ENCODE assay signal across 20 cellular contexts in genomic region chr22:36687516-36687915, GRCh38. TPM values are rescaled to one million over a fixed set of nuclear protein-coding genes. Genes with fewer than 3 reads are reported as not detected.
DNase-seq lines count a peak whose midpoint lies in the region; ATAC-seq and TF ChIP-seq lines count a peak whose summit lies in the region.
"Had no signal": no experiment of that assay in that cellular context is flagged by ENCODE, and none has a peak within 500 bp of the region (broad histone marks: within the 10 kb centered on the region; RNA-seq: fewer than 3 reads in every experiment).

No MANE protein-coding gene starts in this region.

- TF ChIP-seq POLR2A in esophagus muscularis mucosa (IDR thresholded peaks at IDR 0.05; ENCODE audit: low read depth) = no peak

- peaks cover 90% of the 10 kb centered on the region for H3K27me3 ChIP-seq in WERI-Rb-1 (ENCODE audit: insufficient read depth, low read depth, severe bottlenecking)
- peaks cover 0 to 94% (median 3%) of the 10 kb centered on the region in 4 donors for H3K27me3 ChIP-seq in esophagus muscularis mucosa

- H3K4me1 ChIP-seq in esophagus muscularis mucosa = no peaks in the 10 kb centered on the region
- H3K4me1 ChIP-seq: A549, Caco-2, HAP-1 had no signal

- H3K36me3 ChIP-seq in WERI-Rb-1 (no peaks in the 10 kb centered on the region), esophagus muscularis mucosa (no peaks in the 10 kb centered on the region)
- H3K36me3 ChIP-seq: HAP-1 had no signal

- DNase-seq in D341Med (ENCODE audit: low spot score) = peak; percentile 81
- DNase-seq in NCI-H524 treated with DMSO at 0.1 percent for 48 hours (lab: John Stamatoyannopoulos, UW) = peak; percentile 69
- DNase-seq in WERI-Rb-1 = peak; percentile 85
- DNase-seq in retinal pigment epithelial cell (ENCODE audit: low read depth) = peak; percentile 15
- DNase-seq in activated CD4-positive, CD25-positive, alpha-beta regulatory T cell (lab: John Stamatoyannopoulos, UW) = no peak
- DNase-seq in Right ventricle myocardium inferior (ENCODE audit: missing footprints) = no peak
- no peak for DNase-seq in esophagus muscularis mucosa (ENCODE audit: extremely low spot score)
- DNase-seq: AML-193; Caco-2; CD4-positive, alpha-beta T cell; DND-41; EL had no signal

- H3K4me3 ChIP-seq in WERI-Rb-1 (ENCODE audit: low read depth, low read length) (no peak overlapping the region), retinal pigment epithelial cell (ENCODE audit: low read length) (no peak overlapping the region), esophagus muscularis mucosa (no peak overlapping the region)
- H3K4me3 ChIP-seq: A549, GM12878, HAP-1 had no signal

- TF ChIP-seq CTCF in WERI-Rb-1 (IDR thresholded peaks at IDR 0.05; ENCODE audit: low read depth, low read length) = no peak
- TF ChIP-seq CTCF in retinal pigment epithelial cell (conservative IDR thresholded peaks at IDR 0.05; ENCODE audit: low read depth, low read length) = no peak
- TF ChIP-seq CTCF in esophagus muscularis mucosa (IDR thresholded peaks at IDR 0.05) = no peak

- intact Hi-C loops in Right ventricle myocardium inferior (cut with DNase I) (no loop called here), esophagus muscularis mucosa (cut with DNase I) (no loop called here)

- 76% methylated on average over 7 of the region's 7 CpGs for WGBS in esophagus muscularis mucosa

- peaks cover 2% of the 10 kb centered on the region for H3K9me3 ChIP-seq in WERI-Rb-1 (ENCODE audit: severe bottlenecking)
- no peaks in the 10 kb centered on the region for H3K9me3 ChIP-seq in esophagus muscularis mucosa
- H3K9me3 ChIP-seq: A549, Caco-2, HAP-1 had no signal

- TF ChIP-seq EP300 in esophagus muscularis mucosa (IDR thresholded peaks at IDR 0.05) = no peak

- H3K27ac ChIP-seq in WERI-Rb-1 (no peak overlapping the region), esophagus muscularis mucosa (replicated peaks in 1 of 4) (no peak overlapping the region)
- H3K27ac ChIP-seq: 22Rv1, A549, C4-2B had no signal

- ATAC-seq in Right ventricle myocardium inferior = no peak
- ATAC-seq: A549, GM12878 had no signal

RNA-seq across cellular contexts. Expression of gene CACNG2, which starts 16.0 kb away (rescaled TPM):
- not detected for total RNA-seq in Right ventricle myocardium inferior
- not detected for total RNA-seq in esophagus muscularis mucosa
- total RNA-seq: Caco-2; CD4-positive, alpha-beta T cell; G401; GM12878; H4; HT-29 had no signal

Comparison
In these comparisons a context has a peak if more than half of its experiments do, and no peak if none do; other contexts are left out.
1. DNase-seq: peak in D341Med (single experiment), NCI-H524 treated with DMSO at 0.1 percent for 48 hours (single experiment), WERI-Rb-1 (single experiment) and retinal pigment epithelial cell (single experiment); none in activated CD4-positive, CD25-positive, alpha-beta regulatory T cell (0 of 4), Right ventricle myocardium inferior (single experiment) and esophagus muscularis mucosa (single experiment).